In genomic region chr2:216538538-216538937, GRCh38 we compare ENCODE assay signal across 10 cellular contexts.
"Had no signal": no experiment of that assay in that cellular context is flagged by ENCODE, and none has a peak within 500 bp of the region (broad histone marks: within the 10 kb centered on the region; RNA-seq: fewer than 3 reads in every experiment).

No MANE protein-coding gene starts in this region.

- ATAC-seq: lower lobe of right lung; naive thymus-derived CD8-positive, alpha-beta T cell had no signal

- DNase-seq: amygdala; brain microvascular endothelial cell; endodermal cell; erythroblast; lower lobe of right lung; naive thymus-derived CD8-positive, alpha-beta T cell; occipital lobe; sigmoid colon; stimulated activated CD4-positive, alpha-beta T cell treated with anti-CD3 and anti-CD28 coated beads, Interleukin-12 subunit alpha, Interleukin-12 subunit beta, amount 100 ng/mL, for 4 hours; stimulated activated naive CD4-positive, alpha-beta T cell treated with Interleukin-2 at 50 U/mL for 16 hours had no signal

- H3K27ac ChIP-seq: brain microvascular endothelial cell, lower lobe of right lung had no signal

- H3K9me3 ChIP-seq: lower lobe of right lung, sigmoid colon had no signal

- H3K36me3 ChIP-seq: brain microvascular endothelial cell, lower lobe of right lung, sigmoid colon had no signal

- H3K27me3 ChIP-seq: brain microvascular endothelial cell, sigmoid colon had no signal

- H3K4me3 ChIP-seq: lower lobe of right lung, sigmoid colon had no signal
